10 cellular contexts compared by ENCODE assay signal in the genomic region with DNA sequence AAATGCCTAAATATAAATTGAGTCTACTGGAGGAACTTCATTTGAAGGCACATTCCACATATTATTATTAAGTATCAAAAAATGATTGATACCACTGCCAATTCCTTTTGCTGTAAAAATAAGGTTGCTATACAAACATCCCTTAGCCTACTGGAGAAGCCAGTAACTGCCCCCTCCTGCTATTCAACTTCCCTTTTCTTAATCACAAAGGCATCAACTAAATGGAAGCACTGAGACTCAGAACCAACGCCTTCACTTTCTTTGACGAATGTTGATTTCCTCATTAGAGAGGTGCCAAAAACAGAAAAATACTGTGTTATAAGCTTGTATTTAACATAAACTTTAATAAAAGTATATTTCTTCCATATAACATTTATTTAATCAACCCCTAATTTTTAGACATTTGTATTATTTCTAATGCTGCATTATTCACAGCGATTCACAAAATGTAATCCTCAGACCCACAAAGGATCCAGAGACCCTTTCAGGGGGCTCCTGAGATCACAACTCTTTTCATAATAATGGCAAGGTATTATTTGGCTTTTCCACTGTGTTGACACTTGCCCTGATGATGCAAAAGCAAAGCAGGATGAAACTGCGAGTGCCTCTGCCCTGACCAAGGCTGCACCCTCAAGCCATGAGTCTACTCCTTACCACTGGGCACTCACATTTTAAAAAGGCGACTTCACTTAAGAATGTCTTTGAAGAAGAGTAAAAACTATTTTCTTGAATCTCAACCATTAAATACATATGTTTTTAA. TPM values are rescaled to one million over a fixed set of nuclear protein-coding genes. Genes with fewer than 3 reads are reported as not detected.
A peak's percentile ranks its signal among the peaks of the same experiment; 100 is the strongest.
DNase-seq lines count a peak whose midpoint lies in the region; ATAC-seq, FAIRE-seq and TF ChIP-seq lines count a peak whose summit lies in the region.
"Had no signal": no experiment of that assay in that cellular context is flagged by ENCODE, and none has a peak within 500 bp of the region (broad histone marks: within the 10 kb centered on the region; RNA-seq: fewer than 3 reads in every experiment).

No MANE protein-coding gene starts in this region.

- intact Hi-C loops in body of pancreas (cut with DNase I): no loop called here
- intact Hi-C loops in pancreas (cut with DNase I): no loop called here
- intact Hi-C loops in thyroid gland (cut with DNase I): no loop called here

- TF ChIP-seq POLR2A in body of pancreas (IDR thresholded peaks at IDR 0.05): no peak
- no peak for TF ChIP-seq POLR2A in thyroid gland (IDR thresholded peaks at IDR 0.05)

- no peaks in the 10 kb centered on the region for H3K36me3 ChIP-seq in body of pancreas (replicated peaks in 1 of 2; ENCODE audit: insufficient read depth in 1 of 2, low read depth in 2 of 2)
- H3K36me3 ChIP-seq in pancreas: no peaks in the 10 kb centered on the region
- no peaks in the 10 kb centered on the region for H3K36me3 ChIP-seq in thyroid gland

- H3K27me3 ChIP-seq in body of pancreas (no peaks in the 10 kb centered on the region), pancreas (no peaks in the 10 kb centered on the region), thyroid gland (no peaks in the 10 kb centered on the region)

- WGBS in body of pancreas, 2 donors: 36 to 58% methylated on average over 5 of the region's 5 CpGs
- WGBS in pancreas, 2 donors: 59 to 64% methylated on average over 5 of the region's 5 CpGs
- 78 to 79% methylated on average over 5 of the region's 5 CpGs for WGBS in thyroid gland, 2 donors

- ATAC-seq in body of pancreas (no peak), pancreas (peak in 3 of 4 donors; percentile 41 to 59 (median 45)), HG02938 (IDR thresholded peaks at IDR 0.05; ENCODE audit: unreplicated experiment) (no peak)

- TF ChIP-seq CTCF in body of pancreas (IDR thresholded peaks at IDR 0.05) (peak in 1 of 7 experiments; percentile 3), pancreas (IDR thresholded peaks at IDR 0.05) (no peak), thyroid gland (IDR thresholded peaks at IDR 0.05) (no peak)

- DNase-seq in GM19239 (ENCODE audit: insufficient read length, low spot score) (no peak), MV-4-11 (lab: John Stamatoyannopoulos, UW) (peak; percentile 86), body of pancreas (no peak), pancreas (no peak), AG08396 (ENCODE audit: low spot score) (no peak), thyroid gland (no peak), HK-2 (ENCODE audit: unreplicated experiment) (no peak)
- DNase-seq: NCI-H774; stimulated activated CD4-positive, alpha-beta T cell treated with anti-CD3 and anti-CD28 coated beads, Interleukin-4, amount 100 ng/mL, for 24 hours had no signal

- no peak overlapping the region for H3K4me3 ChIP-seq in body of pancreas
- H3K4me3 ChIP-seq in pancreas: no peak overlapping the region
- H3K4me3 ChIP-seq in thyroid gland (replicated peaks in 1 of 3): no peak overlapping the region

- H3K27ac ChIP-seq in body of pancreas (peak overlapping the region in 3 of 4 donors; percentile 17 to 59 (median 42)), pancreas (no peak overlapping the region), thyroid gland (no peak overlapping the region)

- FAIRE-seq in GM19239 (lab: Jason Lieb, UNC) (peak; percentile 94), pancreas (lab: Jason Lieb, UNC) (no peak)

- H3K4me1 ChIP-seq in body of pancreas (peaks cover 74% of the 10 kb centered on the region), pancreas (peaks cover 58 to 92% (median 74%) of the 10 kb centered on the region in 3 donors), thyroid gland (peaks cover 37 to 51% of the 10 kb centered on the region in 2 donors)

- H3K9me3 ChIP-seq in body of pancreas (no peaks in the 10 kb centered on the region), pancreas (no peaks in the 10 kb centered on the region), thyroid gland (no peaks in the 10 kb centered on the region)

RNA-seq across cellular contexts. Expression of a gene that starts 11.6 kb away (rescaled TPM):
- 10 to 100 TPM; 40.5 to 61.7 TPM for total RNA-seq in body of pancreas
- total RNA-seq in pancreas: 10 to 100 TPM; 31.6 to 61.6 (median 40.6) TPM
- polyA plus RNA-seq in pancreas: 10 to 100 TPM in 1 of 2 donors, 1 to 10 TPM in 1; 9.4 to 18.5 TPM
- total RNA-seq in thyroid gland: 100 to 1,000 TPM; 105 to 119 (median 110) TPM

RNA-seq across cellular contexts. Expression of a gene that starts 53.8 kb away (rescaled TPM):
- total RNA-seq in body of pancreas (1 to 10 TPM; 5.3 to 8.6 TPM), pancreas (1 to 10 TPM; 2.1 to 5.4 (median 3.0) TPM), thyroid gland (10 to 100 TPM in 3 of 4 donors, 1 to 10 TPM in 1; 9.4 to 19.2 (median 10.6) TPM)
- polyA plus RNA-seq in pancreas: 10 to 100 TPM in 1 of 2 donors, 1 to 10 TPM in 1; 5.1 to 12.2 TPM

Comparison
In these comparisons a context has a peak if more than half of its experiments do, and no peak if none do; other contexts are left out.
1. ATAC-seq: peak in pancreas (3 of 4); none in body of pancreas (single experiment) and HG02938 (single experiment).
2. H3K27ac ChIP-seq: peak in body of pancreas (3 of 4); none in pancreas (0 of 4) and thyroid gland (0 of 3).